1 cellular context compared by ENCODE assay signal in the genomic region with DNA sequence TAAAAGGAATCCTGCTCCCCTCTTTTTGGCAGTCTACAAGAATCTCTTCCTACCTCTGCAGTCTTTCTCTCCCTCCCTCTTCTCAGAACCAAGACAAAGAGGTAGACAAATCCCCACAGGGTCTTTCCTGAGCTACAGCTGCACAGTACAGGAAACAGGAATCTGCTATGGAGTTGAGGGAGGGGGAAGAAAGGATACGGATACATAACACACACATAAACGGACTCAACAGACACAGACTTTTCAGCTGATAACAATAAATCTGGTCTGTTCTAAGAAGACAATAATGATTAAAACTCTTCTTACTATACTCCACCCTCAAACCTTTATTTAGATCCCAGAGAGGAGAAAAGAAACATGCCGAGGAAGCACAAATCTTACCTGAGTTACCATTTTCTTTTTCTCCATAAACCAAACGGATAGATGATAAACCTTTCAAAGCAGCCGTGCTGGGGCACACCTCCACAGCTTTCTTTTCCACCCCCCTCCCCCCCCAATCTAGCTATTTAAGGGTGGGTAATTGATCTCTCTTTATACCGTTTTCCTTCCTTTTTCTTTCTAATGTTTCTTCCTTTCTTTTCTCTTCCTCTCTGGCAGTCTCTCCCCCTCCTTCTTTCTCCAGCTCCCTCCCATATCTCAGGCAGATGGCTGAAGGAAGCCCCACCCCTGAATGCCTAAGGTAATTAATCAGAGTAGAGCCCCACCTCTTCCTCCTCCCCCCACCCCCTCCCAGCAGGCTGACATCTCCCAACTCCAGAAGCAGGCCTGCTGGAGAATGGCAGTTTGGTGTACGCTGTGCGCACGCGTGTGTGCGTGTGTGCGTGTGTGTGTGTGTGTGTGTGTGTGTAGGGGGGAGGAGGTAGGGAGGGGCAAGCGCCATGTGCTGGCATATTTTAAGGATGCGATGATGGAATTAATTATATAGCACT.
TF ChIP-seq lines count a peak whose summit lies in the region.

No MANE protein-coding gene starts in this region.

TF ChIP-seq in HEK293, 187 proteins besides CTCF, POLR2A, EP300 and RAD21 (continued from another document and continues in another):
- TF ChIP-seq ZNF449 (tag by site-specific recombination; IDR thresholded peaks at IDR 0.05) (no peak), GLIS2 (tag by site-specific recombination; IDR thresholded peaks at IDR 0.05) (peak; percentile 78), KLF9 (tag by site-specific recombination; IDR thresholded peaks at IDR 0.05; ENCODE audit: low read depth) (peak; percentile 93), EGR2 (tag by site-specific recombination; IDR thresholded peaks at IDR 0.05; ENCODE audit: low read depth) (peak; percentile 95), ZNF692 (tag by site-specific recombination; IDR thresholded peaks at IDR 0.05) (peak; percentile 92), ZNF214 (tag by site-specific recombination; IDR thresholded peaks at IDR 0.05; ENCODE audit: borderline replicate concordance) (no peak), ZNF510 (tag by site-specific recombination; IDR thresholded peaks at IDR 0.05; ENCODE audit: insufficient replicate concordance) (no peak), GLI2 (tag by site-specific recombination; IDR thresholded peaks at IDR 0.05; ENCODE audit: borderline replicate concordance, low read depth) (no peak; the same call in 1 of the 2 replicates), KLF17 (tag by site-specific recombination; IDR thresholded peaks at IDR 0.05) (peak; percentile 99), ZNF623 (tag by site-specific recombination; IDR thresholded peaks at IDR 0.05) (no peak), ZNF221 (tag by site-specific recombination; IDR thresholded peaks at IDR 0.05; ENCODE audit: borderline replicate concordance) (no peak), ATF2 (tag by site-specific recombination; IDR thresholded peaks at IDR 0.05; ENCODE audit: low read depth) (peak; percentile 85), ZNF830 (tag by site-specific recombination; IDR thresholded peaks at IDR 0.05; ENCODE audit: low read depth) (no peak), ZNF707 (tag by site-specific recombination; IDR thresholded peaks at IDR 0.05) (no peak), ELK4 (IDR thresholded peaks at IDR 0.05; ENCODE audit: borderline replicate concordance, low read depth, low read length) (no peak), ZNF23 (tag by site-specific recombination; IDR thresholded peaks at IDR 0.05; ENCODE audit: borderline replicate concordance) (no peak), ZNF157 (tag by site-specific recombination; IDR thresholded peaks at IDR 0.05) (no peak), ZNF776 (tag by site-specific recombination; IDR thresholded peaks at IDR 0.05; ENCODE audit: borderline replicate concordance) (no peak), ZNF404 (tag by site-specific recombination; IDR thresholded peaks at IDR 0.05) (0 out of 2 replicates have a peak, but pooled peaks have one; percentile 64), SCRT1 (tag by site-specific recombination; IDR thresholded peaks at IDR 0.05; ENCODE audit: borderline replicate concordance) (no peak), ZNF530 (tag by site-specific recombination; IDR thresholded peaks at IDR 0.05; ENCODE audit: low read depth) (no peak), ZSCAN23 (tag by site-specific recombination; IDR thresholded peaks at IDR 0.05) (peak; percentile 93; the same call in 1 of the 2 replicates), ZNF596 (tag by site-specific recombination; IDR thresholded peaks at IDR 0.05) (no peak), ZNF354C (tag by site-specific recombination; IDR thresholded peaks at IDR 0.05; ENCODE audit: borderline replicate concordance, low read depth) (no peak), SALL2 (tag by site-specific recombination; IDR thresholded peaks at IDR 0.05; ENCODE audit: borderline replicate concordance) (peak; percentile 99), ZNF558 (tag by site-specific recombination; IDR thresholded peaks at IDR 0.05) (peak; percentile 75; the same call in 1 of the 2 replicates), ZFHX2 (tag by site-specific recombination; conservative IDR thresholded peaks at IDR 0.05) (peak; percentile 95), PRDM6 (tag by site-specific recombination; IDR thresholded peaks at IDR 0.05) (peak; percentile 40), ZIC2 (tag by site-specific recombination; IDR thresholded peaks at IDR 0.05) (peak; percentile 85), ZNF174 (tag by site-specific recombination; IDR thresholded peaks at IDR 0.05) (no peak), RBAK (tag by site-specific recombination; IDR thresholded peaks at IDR 0.05) (no peak), ZNF416 (tag by site-specific recombination; IDR thresholded peaks at IDR 0.05) (no peak), MEIS1 (CRISPR knock-in tag; IDR thresholded peaks at IDR 0.05; ENCODE audit: borderline replicate concordance) (no peak), PRDM10 (tag by site-specific recombination; IDR thresholded peaks at IDR 0.05) (peak; percentile 86), ZNF747 (tag by site-specific recombination; IDR thresholded peaks at IDR 0.05) (no peak), KLF8 (tag by site-specific recombination; IDR thresholded peaks at IDR 0.05) (peak; percentile 99), HOXC10 (CRISPR knock-in tag; IDR thresholded peaks at IDR 0.05) (no peak), ZNF560 (tag by site-specific recombination; IDR thresholded peaks at IDR 0.05; ENCODE audit: borderline replicate concordance) (no peak), SETDB1 (IDR thresholded peaks at IDR 0.05; ENCODE audit: insufficient read length, low read length) (no peak), ZNF704 (tag by site-specific recombination; IDR thresholded peaks at IDR 0.05) (no peak), ZNF391 (tag by site-specific recombination; IDR thresholded peaks at IDR 0.05; ENCODE audit: borderline replicate concordance, low read depth) (peak; percentile 97; the same call in 1 of the 2 replicates)
- TF ChIP-seq, protein P1, sequence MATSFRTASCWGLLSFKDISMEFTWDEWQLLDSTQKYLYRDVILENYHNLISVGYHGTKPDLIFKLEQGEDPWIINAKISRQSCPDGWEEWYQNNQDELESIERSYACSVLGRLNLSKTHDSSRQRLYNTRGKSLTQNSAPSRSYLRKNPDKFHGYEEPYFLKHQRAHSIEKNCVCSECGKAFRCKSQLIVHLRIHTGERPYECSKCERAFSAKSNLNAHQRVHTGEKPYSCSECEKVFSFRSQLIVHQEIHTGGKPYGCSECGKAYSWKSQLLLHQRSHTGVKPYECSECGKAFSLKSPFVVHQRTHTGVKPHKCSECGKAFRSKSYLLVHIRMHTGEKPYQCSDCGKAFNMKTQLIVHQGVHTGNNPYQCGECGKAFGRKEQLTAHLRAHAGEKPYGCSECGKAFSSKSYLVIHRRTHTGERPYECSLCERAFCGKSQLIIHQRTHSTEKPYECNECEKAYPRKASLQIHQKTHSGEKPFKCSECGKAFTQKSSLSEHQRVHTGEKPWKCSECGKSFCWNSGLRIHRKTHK (tag by site-specific recombination; IDR thresholded peaks at IDR 0.05): no peak
- TF ChIP-seq, protein P2, sequence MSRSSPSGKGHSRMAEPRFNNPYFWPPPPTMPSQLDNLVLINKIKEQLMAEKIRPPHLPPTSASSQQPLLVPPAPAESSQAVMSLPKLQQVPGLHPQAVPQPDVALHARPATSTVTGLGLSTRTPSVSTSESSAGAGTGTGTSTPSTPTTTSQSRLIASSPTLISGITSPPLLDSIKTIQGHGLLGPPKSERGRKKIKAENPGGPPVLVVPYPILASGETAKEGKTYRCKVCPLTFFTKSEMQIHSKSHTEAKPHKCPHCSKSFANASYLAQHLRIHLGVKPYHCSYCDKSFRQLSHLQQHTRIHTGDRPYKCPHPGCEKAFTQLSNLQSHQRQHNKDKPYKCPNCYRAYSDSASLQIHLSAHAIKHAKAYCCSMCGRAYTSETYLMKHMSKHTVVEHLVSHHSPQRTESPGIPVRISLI (tag by site-specific recombination; IDR thresholded peaks at IDR 0.05): no peak
